Comparison of ENCODE assay signal across 27 cellular contexts in the genomic region with DNA sequence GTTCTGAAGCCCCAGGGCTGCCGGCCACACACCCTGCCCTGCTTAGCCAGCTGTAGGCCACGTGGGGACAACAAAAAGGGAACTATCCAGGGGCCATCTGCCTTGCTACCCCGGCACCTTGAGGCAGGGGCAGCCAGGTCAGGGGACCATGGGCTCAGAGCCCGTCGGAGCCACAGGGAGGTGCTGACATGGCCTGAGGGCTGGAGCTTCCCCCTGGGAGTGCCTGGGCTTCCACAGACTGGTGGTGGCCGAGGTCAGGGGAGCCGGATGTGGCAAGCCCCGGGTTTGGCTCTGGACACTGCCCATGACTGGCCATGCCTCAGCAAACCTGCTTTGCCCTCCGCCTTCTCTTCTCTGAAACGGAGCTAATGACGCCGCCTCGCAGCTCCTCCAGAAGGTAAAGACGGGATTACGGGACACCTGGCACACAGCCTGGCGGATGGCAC.
"Had no signal": no experiment of that assay in that cellular context is flagged by ENCODE, and none has a peak within 500 bp of the region (broad histone marks: within the 10 kb centered on the region; RNA-seq: fewer than 3 reads in every experiment).

No MANE protein-coding gene starts in this region.

- H3K27ac Mint-ChIP-seq: activated CD4-positive, alpha-beta memory T cell treated with anti-CD3 and anti-CD28 coated beads, Interleukin-2, amount 10 ng/mL, durations not matched to agents 7 days and 5 days; activated CD8-positive, alpha-beta memory T cell treated with anti-CD3 and anti-CD28 coated beads, Interleukin-2, amount 10 ng/mL, durations not matched to agents 7 days and 5 days; activated naive CD4-positive, alpha-beta T cell treated with anti-CD3 and anti-CD28 coated beads, Interleukin-2, amount 50 U/mL, for 24 hours; dendritic cell treated with granulocyte-macrophage colony-stimulating factor and Interleukin-4, amounts not matched to agents 40 ng/mL and 50 ng/mL, for 4 days; effector memory CD8-positive, alpha-beta T cell; mesothelial cell of epicardium; nephron; stimulated activated naive CD8-positive, alpha-beta T cell treated with anti-CD3 and anti-CD28 coated beads, Interleukin-15, Interleukin-2, amounts not matched to agents 100 ng/mL and 50 ng/mL, for 24 hours had no signal

- H3K4me3 Mint-ChIP-seq: activated CD4-positive, alpha-beta memory T cell treated with anti-CD3 and anti-CD28 coated beads, Interleukin-2, amount 10 ng/mL, durations not matched to agents 7 days and 5 days; activated CD8-positive, alpha-beta memory T cell treated with anti-CD3 and anti-CD28 coated beads, Interleukin-2, amount 10 ng/mL, durations not matched to agents 7 days and 5 days; activated naive CD4-positive, alpha-beta T cell treated with anti-CD3 and anti-CD28 coated beads, Interleukin-2, amount 50 U/mL, for 24 hours; dendritic cell treated with granulocyte-macrophage colony-stimulating factor and Interleukin-4, amounts not matched to agents 40 ng/mL and 50 ng/mL, for 4 days; effector memory CD8-positive, alpha-beta T cell; mesothelial cell of epicardium; nephron; stimulated activated naive CD8-positive, alpha-beta T cell treated with anti-CD3 and anti-CD28 coated beads, Interleukin-15, Interleukin-2, amounts not matched to agents 100 ng/mL and 50 ng/mL, for 24 hours had no signal

- H3K27ac ChIP-seq: adrenal gland, psoas muscle, skin epidermis, tibial nerve, vagina had no signal

- H3K36me3 ChIP-seq: adrenal gland, vagina had no signal

- H3K36me3 Mint-ChIP-seq: activated CD8-positive, alpha-beta memory T cell treated with anti-CD3 and anti-CD28 coated beads, Interleukin-2, amount 10 ng/mL, durations not matched to agents 7 days and 5 days; activated naive CD4-positive, alpha-beta T cell treated with anti-CD3 and anti-CD28 coated beads, Interleukin-2, amount 50 U/mL, for 24 hours had no signal

- H3K4me3 ChIP-seq: adrenal gland, lung, psoas muscle, skin epidermis, tibial nerve, vagina had no signal

- H3K9me3 ChIP-seq: adrenal gland, psoas muscle, vagina had no signal

- H3K27me3 Mint-ChIP-seq: activated CD4-positive, alpha-beta memory T cell treated with anti-CD3 and anti-CD28 coated beads, Interleukin-2, amount 10 ng/mL, durations not matched to agents 7 days and 5 days; activated CD8-positive, alpha-beta memory T cell treated with anti-CD3 and anti-CD28 coated beads, Interleukin-2, amount 10 ng/mL, durations not matched to agents 7 days and 5 days; activated naive CD4-positive, alpha-beta T cell treated with anti-CD3 and anti-CD28 coated beads, Interleukin-2, amount 50 U/mL, for 24 hours; dendritic cell treated with granulocyte-macrophage colony-stimulating factor and Interleukin-4, amounts not matched to agents 40 ng/mL and 50 ng/mL, for 4 days; effector memory CD8-positive, alpha-beta T cell; stimulated activated naive CD8-positive, alpha-beta T cell treated with anti-CD3 and anti-CD28 coated beads, Interleukin-15, Interleukin-2, amounts not matched to agents 100 ng/mL and 50 ng/mL, for 24 hours had no signal

- H3K4me1 Mint-ChIP-seq: activated CD4-positive, alpha-beta memory T cell treated with anti-CD3 and anti-CD28 coated beads, Interleukin-2, amount 10 ng/mL, durations not matched to agents 7 days and 5 days; activated CD8-positive, alpha-beta memory T cell treated with anti-CD3 and anti-CD28 coated beads, Interleukin-2, amount 10 ng/mL, durations not matched to agents 7 days and 5 days; activated naive CD4-positive, alpha-beta T cell treated with anti-CD3 and anti-CD28 coated beads, Interleukin-2, amount 50 U/mL, for 24 hours; mesothelial cell of epicardium; nephron had no signal

- ATAC-seq: activated CD8-positive, alpha-beta memory T cell treated with anti-CD3 and anti-CD28 coated beads, Interleukin-2, amount 10 ng/mL, durations not matched to agents 7 days and 5 days; effector memory CD8-positive, alpha-beta T cell; left colon; right cardiac atrium had no signal

- H3K27me3 ChIP-seq: adrenal gland, tibial nerve, vagina had no signal

- FAIRE-seq: bronchial epithelial cell, islet of Langerhans had no signal

- H3K4me1 ChIP-seq: adrenal gland, psoas muscle, tibial nerve, vagina had no signal

- DNase-seq: activated CD4-positive, alpha-beta memory T cell treated with anti-CD3 and anti-CD28 coated beads, Interleukin-2, amount 10 ng/mL, durations not matched to agents 7 days and 5 days; activated CD8-positive, alpha-beta memory T cell treated with anti-CD3 and anti-CD28 coated beads, Interleukin-2, amount 10 ng/mL, durations not matched to agents 7 days and 5 days; activated gamma-delta T cell; activated T-cell treated with anti-CD3 and anti-CD28 coated beads, Interleukin-2, amount 50 U/mL, for 48 hours; adrenal gland; effector memory CD8-positive, alpha-beta T cell; foreskin fibroblast; hippocampal formation; left colon; occipital lobe; psoas muscle; right cardiac atrium; stimulated activated CD4-positive, alpha-beta T cell treated with anti-CD3 and anti-CD28 coated beads, Interleukin-15, amount 100 ng/mL, for 24 hours; stimulated activated CD4-positive, alpha-beta T cell treated with anti-CD3 and anti-CD28 coated beads, Interleukin-2, amount 100 ng/mL, for 48 hours; SW 1271; T-helper 2 cell had no signal
